In genomic region chr6:120378582-120379220, GRCh38 we compare ENCODE assay signal across 8 cellular contexts.
DNase-seq lines count a peak whose midpoint lies in the region; ATAC-seq and TF ChIP-seq lines count a peak whose summit lies in the region.

No MANE protein-coding gene starts in this region.

- peak; percentile 48 for TF ChIP-seq CTCF in GM10248 (IDR thresholded peaks at IDR 0.05; ENCODE audit: control extremely low read depth, extremely low read depth, low read depth, missing control alignments)

- no peak overlapping the region for H3K4me3 Mint-ChIP-seq in activated naive CD4-positive, alpha-beta T cell treated with anti-CD3 and anti-CD28 coated beads for 36 hours

- H3K27me3 ChIP-seq in iPS DF 6.9 (ENCODE audit: control insufficient read depth, insufficient read depth, low read length): no peaks in the 10 kb centered on the region

- no peaks in the 10 kb centered on the region for H3K27me3 Mint-ChIP-seq in activated naive CD4-positive, alpha-beta T cell treated with anti-CD3 and anti-CD28 coated beads for 36 hours (ENCODE audit: low read depth)

- no peaks in the 10 kb centered on the region for H3K9me3 Mint-ChIP-seq in activated naive CD4-positive, alpha-beta T cell treated with anti-CD3 and anti-CD28 coated beads for 36 hours

- H3K9me3 ChIP-seq in iPS DF 6.9 (ENCODE audit: control insufficient read depth, insufficient read depth, low read length): no peaks in the 10 kb centered on the region

- H3K36me3 Mint-ChIP-seq in activated naive CD4-positive, alpha-beta T cell treated with anti-CD3 and anti-CD28 coated beads for 36 hours (ENCODE audit: low read depth): no peaks in the 10 kb centered on the region

- intact Hi-C loops in activated naive CD4-positive, alpha-beta T cell treated with anti-CD3 and anti-CD28 coated beads for 36 hours (cut with micrococcal nuclease): loop anchor here (10.0 kb wide), 2 partner anchors 634 to 1234 kb away; no protein-coding TSS in a partner anchor

- POLR2A ChIA-PET in GM10248 (lab: Yijun Ruan, JAX): no interaction called here

- CTCF ChIA-PET in GM10248 (lab: Yijun Ruan, JAX): no interaction called here
- CTCF ChIA-PET in activated naive CD4-positive, alpha-beta T cell treated with anti-CD3 and anti-CD28 coated beads for 36 hours (lab: Charles Lee): no interaction called here

- DNase-seq in GM10248 (ENCODE audit: extremely low spot score) (peak; percentile 22), HT1080 (ENCODE audit: low read depth) (peak; percentile 56), SHP77 (lab: John Stamatoyannopoulos, UW) (peak; percentile 48 to 50), iPS DF 6.9 (ENCODE audit: low read depth, low spot score) (peak; percentile 25), dedifferentiated amniotic fluid mesenchymal stem cell (ENCODE audit: extremely low spot score) (no peak), substantia nigra (lab: John Stamatoyannopoulos, UW) (no peak)
- no peak for DNase-seq in activated naive CD4-positive, alpha-beta T cell treated with anti-CD3 and anti-CD28 coated beads for 36 hours

- no CpG with 5 or more reads among the region's 3 CpGs for WGBS in iPS DF 6.9 (ENCODE audit: insufficient coverage, insufficient read length)

- no peak overlapping the region for H3K4me3 ChIP-seq in iPS DF 6.9 (ENCODE audit: low read length)

- no peak overlapping the region for H3K27ac ChIP-seq in iPS DF 6.9 (ENCODE audit: low read length)
- no peak overlapping the region for H3K27ac ChIP-seq in substantia nigra (ENCODE audit: low read depth, low read length, poor library complexity, severe bottlenecking)

- H3K4me1 Mint-ChIP-seq in activated naive CD4-positive, alpha-beta T cell treated with anti-CD3 and anti-CD28 coated beads for 36 hours (ENCODE audit: low read depth): no peaks in the 10 kb centered on the region

- H3K27ac Mint-ChIP-seq in activated naive CD4-positive, alpha-beta T cell treated with anti-CD3 and anti-CD28 coated beads for 36 hours: no peak overlapping the region

- no peaks in the 10 kb centered on the region for H3K4me1 ChIP-seq in iPS DF 6.9 (ENCODE audit: control insufficient read depth, insufficient read depth, low read length)

- ATAC-seq in GM21576 (IDR thresholded peaks at IDR 0.05; ENCODE audit: unreplicated experiment): peak; percentile 97

- H3K36me3 ChIP-seq in iPS DF 6.9 (ENCODE audit: control insufficient read depth, insufficient read depth, low read length): no peaks in the 10 kb centered on the region

Comparison
In these comparisons a context has a peak if more than half of its experiments do, and no peak if none do; other contexts are left out.
1. DNase-seq: peak in GM10248 (single experiment), HT1080 (single experiment), SHP77 (2 of 2) and iPS DF 6.9 (single experiment); none in activated naive CD4-positive, alpha-beta T cell treated with anti-CD3 and anti-CD28 coated beads for 36 hours (single experiment), dedifferentiated amniotic fluid mesenchymal stem cell (single experiment) and substantia nigra (0 of 49).